ENCODE assay signal across 10 cellular contexts in genomic region chr9:12723409-12724028, GRCh38. TPM values are rescaled to one million over a fixed set of nuclear protein-coding genes. Genes with fewer than 3 reads are reported as not detected.
DNase-seq lines count a peak whose midpoint lies in the region; TF ChIP-seq lines count a peak whose summit lies in the region.
"Had no signal": no experiment of that assay in that cellular context is flagged by ENCODE, and none has a peak within 500 bp of the region (broad histone marks: within the 10 kb centered on the region; RNA-seq: fewer than 3 reads in every experiment).

No MANE protein-coding gene starts in this region.

- BruUV-seq in PC-9 (replicated peaks; lab: Mats Ljungman, UMichigan): no TSS peak

- no peaks in the 10 kb centered on the region for H3K4me1 Mint-ChIP-seq in activated naive CD8-positive, alpha-beta T cell treated with anti-CD3 and anti-CD28 coated beads for 36 hours
- no peaks in the 10 kb centered on the region for H3K4me1 Mint-ChIP-seq in activated CD4-positive, alpha-beta memory T cell treated with anti-CD3 and anti-CD28 coated beads, Interleukin-2, amount 10 ng/mL, durations not matched to agents 7 days and 5 days
- H3K4me1 Mint-ChIP-seq: CD4-positive, CD25-positive, alpha-beta regulatory T cell had no signal

- H3K36me3 ChIP-seq in PC-9 (ENCODE audit: low read depth) (no peaks in the 10 kb centered on the region), tibial artery (no peaks in the 10 kb centered on the region)

- TF ChIP-seq CTCF in PC-9 (conservative IDR thresholded peaks at IDR 0.05) (peak; percentile 59), tibial artery (IDR thresholded peaks at IDR 0.05) (peak; percentile 44 to 56)

- no peaks in the 10 kb centered on the region for H4K20me1 ChIP-seq in PC-9 (ENCODE audit: insufficient read depth)

- intact Hi-C loops in PC-9 (cut with micrococcal nuclease; ENCODE audit: unreplicated experiment) (loop anchor here (1.0 to 5.0 kb wide), 6 partner anchors 51 to 365 kb away; partner anchors contain the start of gene LURAP1L), tibial artery (cut with DNase I; ENCODE audit: low total_unique reads) (loop anchor here (5.0 to 10.0 kb wide), 2 partner anchors 51 to 164 kb away; partner anchors contain the start of gene LURAP1L)

- no peak overlapping the region for H2AFZ ChIP-seq in PC-9

- H3K36me3 Mint-ChIP-seq in activated naive CD8-positive, alpha-beta T cell treated with anti-CD3 and anti-CD28 coated beads for 36 hours: no peaks in the 10 kb centered on the region
- H3K36me3 Mint-ChIP-seq in activated CD4-positive, alpha-beta memory T cell treated with anti-CD3 and anti-CD28 coated beads, Interleukin-2, amount 10 ng/mL, durations not matched to agents 7 days and 5 days (ENCODE audit: low read depth): no peaks in the 10 kb centered on the region
- H3K36me3 Mint-ChIP-seq: CD4-positive, CD25-positive, alpha-beta regulatory T cell had no signal

- no peaks in the 10 kb centered on the region for H3K9me2 ChIP-seq in PC-9 (ENCODE audit: insufficient read depth)

- H3K79me2 ChIP-seq in PC-9 (ENCODE audit: low read depth): no peaks in the 10 kb centered on the region

- in situ Hi-C loops in KBM-7 (cut with MboI; ENCODE audit: low pct_unique_long_range_greater_than_20kb, low sequenced_read_pairs): no loop called here

- H3K4me2 ChIP-seq in PC-9: no peak overlapping the region

- no peak overlapping the region for H3K4me3 Mint-ChIP-seq in activated naive CD8-positive, alpha-beta T cell treated with anti-CD3 and anti-CD28 coated beads for 36 hours
- no peak overlapping the region for H3K4me3 Mint-ChIP-seq in activated CD4-positive, alpha-beta memory T cell treated with anti-CD3 and anti-CD28 coated beads, Interleukin-2, amount 10 ng/mL, durations not matched to agents 7 days and 5 days
- H3K4me3 Mint-ChIP-seq: CD4-positive, CD25-positive, alpha-beta regulatory T cell had no signal

- H3K4me1 ChIP-seq in PC-9 (replicated peaks; ENCODE audit: insufficient read depth) (no peaks in the 10 kb centered on the region), tibial artery (no peaks in the 10 kb centered on the region)

- no peak overlapping the region for H3K27ac ChIP-seq in PC-9
- H3K27ac ChIP-seq in tibial artery: no peak overlapping the region

- POLR2A ChIA-PET in PC-9 (lab: Charles Lee; ENCODE audit: unreplicated experiment): no interaction called here
- POLR2A ChIA-PET in activated CD4-positive, alpha-beta memory T cell treated with anti-CD3 and anti-CD28 coated beads, Interleukin-2, amount 10 ng/mL, durations not matched to agents 7 days and 5 days (lab: Charles Lee): no interaction called here

- H3K4me3 ChIP-seq in PC-9: no peak overlapping the region
- no peak overlapping the region for H3K4me3 ChIP-seq in tibial artery

- DNase-seq in NCI-H2107 (lab: John Stamatoyannopoulos, UW) (peak; percentile 4), NCI-H2107 treated with DMSO at 0.1 percent for 48 hours (lab: John Stamatoyannopoulos, UW; ENCODE audit: unreplicated experiment) (no peak), PC-9 (peak in 1 of 2 experiments; percentile 48), fibroblast of the conjunctiva (ENCODE audit: low read depth) (peak; percentile 33), tibial artery (no peak), KBM-7 (no peak)
- DNase-seq in activated naive CD8-positive, alpha-beta T cell treated with anti-CD3 and anti-CD28 coated beads for 36 hours: no peak
- DNase-seq in activated CD4-positive, alpha-beta memory T cell treated with anti-CD3 and anti-CD28 coated beads, Interleukin-2, amount 10 ng/mL, durations not matched to agents 7 days and 5 days: no peak
- DNase-seq: CD4-positive, CD25-positive, alpha-beta regulatory T cell; stimulated activated CD4-positive, alpha-beta T cell treated with anti-CD3 and anti-CD28 coated beads, Interleukin-15, amount 100 ng/mL, for 24 hours had no signal

- CTCF ChIA-PET in PC-9 (lab: Charles Lee): interaction anchor here (1.0 to 1.5 kb wide), 2 partner anchors 161 kb away, joined by 4 to 6 read pairs; no protein-coding TSS in a partner anchor
- CTCF ChIA-PET in activated CD4-positive, alpha-beta memory T cell treated with anti-CD3 and anti-CD28 coated beads, Interleukin-2, amount 10 ng/mL, durations not matched to agents 7 days and 5 days (lab: Charles Lee): no interaction called here

- H3K27me3 ChIP-seq in PC-9 (ENCODE audit: insufficient read depth, low read depth) (no peaks in the 10 kb centered on the region), tibial artery (no peaks in the 10 kb centered on the region)

- H3F3A ChIP-seq in PC-9 (ENCODE audit: insufficient read depth, low read depth): no peaks in the 10 kb centered on the region

- peaks cover 5% of the 10 kb centered on the region for H3K9me3 Mint-ChIP-seq in activated naive CD8-positive, alpha-beta T cell treated with anti-CD3 and anti-CD28 coated beads for 36 hours
- H3K9me3 Mint-ChIP-seq in activated CD4-positive, alpha-beta memory T cell treated with anti-CD3 and anti-CD28 coated beads, Interleukin-2, amount 10 ng/mL, durations not matched to agents 7 days and 5 days: peaks cover 2% of the 10 kb centered on the region

- H3K27me3 Mint-ChIP-seq in activated naive CD8-positive, alpha-beta T cell treated with anti-CD3 and anti-CD28 coated beads for 36 hours: no peaks in the 10 kb centered on the region
- no peaks in the 10 kb centered on the region for H3K27me3 Mint-ChIP-seq in activated CD4-positive, alpha-beta memory T cell treated with anti-CD3 and anti-CD28 coated beads, Interleukin-2, amount 10 ng/mL, durations not matched to agents 7 days and 5 days
- H3K27me3 Mint-ChIP-seq: CD4-positive, CD25-positive, alpha-beta regulatory T cell had no signal

- H3K27ac Mint-ChIP-seq in activated naive CD8-positive, alpha-beta T cell treated with anti-CD3 and anti-CD28 coated beads for 36 hours: no peak overlapping the region
- no peak overlapping the region for H3K27ac Mint-ChIP-seq in activated CD4-positive, alpha-beta memory T cell treated with anti-CD3 and anti-CD28 coated beads, Interleukin-2, amount 10 ng/mL, durations not matched to agents 7 days and 5 days
- H3K27ac Mint-ChIP-seq: CD4-positive, CD25-positive, alpha-beta regulatory T cell had no signal

- no peaks in the 10 kb centered on the region for H3K9me3 ChIP-seq in PC-9 (ENCODE audit: insufficient read depth, low read depth)
- H3K9me3 ChIP-seq in tibial artery: no peaks in the 10 kb centered on the region

RNA-seq across cellular contexts. Expression of gene TYRP1, which starts 30.3 kb away (rescaled TPM):
- not detected in 2 replicates for total RNA-seq in PC-9 (2021)
- total RNA-seq in activated naive CD8-positive, alpha-beta T cell treated with anti-CD3 and anti-CD28 coated beads for 36 hours: not detected
- not detected for total RNA-seq in activated CD4-positive, alpha-beta memory T cell treated with anti-CD3 and anti-CD28 coated beads, Interleukin-2, amount 10 ng/mL, durations not matched to agents 7 days and 5 days
- total RNA-seq: CD4-positive, CD25-positive, alpha-beta regulatory T cell had no signal

RNA-seq across cellular contexts. Expression of gene LURAP1L, which starts 51.3 kb away (rescaled TPM):
- 3.6 and 4.1 TPM in 2 replicates for total RNA-seq in PC-9 (2021)
- total RNA-seq in activated naive CD8-positive, alpha-beta T cell treated with anti-CD3 and anti-CD28 coated beads for 36 hours: not detected
- not detected for total RNA-seq in activated CD4-positive, alpha-beta memory T cell treated with anti-CD3 and anti-CD28 coated beads, Interleukin-2, amount 10 ng/mL, durations not matched to agents 7 days and 5 days
- total RNA-seq: CD4-positive, CD25-positive, alpha-beta regulatory T cell had no signal

Comparison
In these comparisons a context has a peak if more than half of its experiments do, and no peak if none do; other contexts are left out.
1. DNase-seq: peak in NCI-H2107 (single experiment) and fibroblast of the conjunctiva (single experiment); none in NCI-H2107 treated with DMSO at 0.1 percent for 48 hours (single experiment), tibial artery (0 of 2), activated naive CD8-positive, alpha-beta T cell treated with anti-CD3 and anti-CD28 coated beads for 36 hours (single experiment), KBM-7 (single experiment) and activated CD4-positive, alpha-beta memory T cell treated with anti-CD3 and anti-CD28 coated beads, Interleukin-2, amount 10 ng/mL, durations not matched to agents 7 days and 5 days (single experiment).